ENCODE assay signal across 1 cellular context in the genomic region with DNA sequence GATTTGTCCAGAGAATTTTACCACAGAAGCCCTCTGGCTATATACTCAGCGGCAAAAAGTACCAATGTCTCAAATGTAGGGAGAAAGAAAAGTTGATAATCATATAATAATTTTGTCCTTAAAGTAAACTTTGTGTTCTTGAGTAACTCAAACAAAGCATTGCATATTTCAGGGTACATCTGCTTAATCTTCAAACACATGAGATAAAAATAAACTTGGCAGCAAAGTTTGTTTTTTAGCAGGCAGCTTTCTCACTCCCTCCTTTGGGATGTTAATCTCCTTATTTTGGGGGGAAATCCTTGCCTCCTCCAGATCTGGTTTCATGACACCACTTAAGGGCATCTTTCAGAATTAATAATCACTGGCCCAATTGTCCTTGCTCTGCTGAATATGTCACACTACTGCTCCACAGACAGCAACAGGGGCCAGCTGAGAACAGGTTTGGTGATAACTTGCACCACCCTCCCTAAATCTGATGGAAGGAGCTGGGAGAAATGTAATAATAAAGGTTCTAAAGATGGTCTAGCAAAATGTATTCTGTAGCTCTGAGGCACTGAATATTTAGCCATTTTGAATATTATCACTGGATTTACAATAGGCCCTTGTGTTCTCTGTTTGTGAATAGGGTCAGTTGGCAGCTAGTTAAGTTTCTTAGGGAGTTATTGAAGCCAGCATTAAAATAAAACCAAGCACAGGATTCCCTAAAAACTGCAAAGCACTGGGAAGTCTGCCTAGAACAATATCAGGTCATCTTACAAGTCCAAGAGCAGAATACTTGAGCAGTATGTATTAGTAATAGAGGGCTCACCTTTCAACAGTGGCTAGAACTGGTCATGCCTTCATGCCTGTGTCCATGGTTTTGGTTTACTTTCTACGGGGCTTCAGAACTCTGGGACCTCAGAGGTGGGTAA.
TF ChIP-seq lines count a peak whose summit lies in the region.

No MANE protein-coding gene starts in this region.

TF ChIP-seq in SK-N-SH treated with all-trans-retinoic acid at 6 μM for 48 hours, 23 proteins besides CTCF, POLR2A, EP300 and RAD21 (continued from another document):
- TF ChIP-seq POU6F1 (CRISPR knock-in tag; IDR thresholded peaks at IDR 0.05; ENCODE audit: borderline replicate concordance, low read depth) = no peak
- TF ChIP-seq ZFP30 (CRISPR knock-in tag; IDR thresholded peaks at IDR 0.05) = no peak
- TF ChIP-seq OSR1 (CRISPR knock-in tag; IDR thresholded peaks at IDR 0.05) = no peak
- no peak for TF ChIP-seq SNAI2 (CRISPR knock-in tag; IDR thresholded peaks at IDR 0.05)
- TF ChIP-seq ZNF70 (CRISPR knock-in tag; IDR thresholded peaks at IDR 0.05) = no peak
- TF ChIP-seq ZNF8 (CRISPR knock-in tag; IDR thresholded peaks at IDR 0.05) = no peak
- TF ChIP-seq, protein P1, sequence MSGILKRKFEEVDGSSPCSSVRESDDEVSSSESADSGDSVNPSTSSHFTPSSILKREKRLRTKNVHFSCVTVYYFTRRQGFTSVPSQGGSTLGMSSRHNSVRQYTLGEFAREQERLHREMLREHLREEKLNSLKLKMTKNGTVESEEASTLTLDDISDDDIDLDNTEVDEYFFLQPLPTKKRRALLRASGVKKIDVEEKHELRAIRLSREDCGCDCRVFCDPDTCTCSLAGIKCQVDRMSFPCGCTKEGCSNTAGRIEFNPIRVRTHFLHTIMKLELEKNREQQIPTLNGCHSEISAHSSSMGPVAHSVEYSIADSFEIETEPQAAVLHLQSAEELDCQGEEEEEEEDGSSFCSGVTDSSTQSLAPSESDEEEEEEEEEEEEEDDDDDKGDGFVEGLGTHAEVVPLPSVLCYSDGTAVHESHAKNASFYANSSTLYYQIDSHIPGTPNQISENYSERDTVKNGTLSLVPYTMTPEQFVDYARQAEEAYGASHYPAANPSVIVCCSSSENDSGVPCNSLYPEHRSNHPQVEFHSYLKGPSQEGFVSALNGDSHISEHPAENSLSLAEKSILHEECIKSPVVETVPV (CRISPR knock-in tag; IDR thresholded peaks at IDR 0.05) = no peak
- no peak for TF ChIP-seq ZFP3 (CRISPR knock-in tag; IDR thresholded peaks at IDR 0.05)
- no peak for TF ChIP-seq CSDC2 (CRISPR knock-in tag; IDR thresholded peaks at IDR 0.05)
- no peak for TF ChIP-seq RARB (CRISPR knock-in tag; IDR thresholded peaks at IDR 0.05)
- TF ChIP-seq TCF4 (CRISPR knock-in tag; IDR thresholded peaks at IDR 0.05; ENCODE audit: borderline replicate concordance) = no peak
TF ChIP-seq in SK-N-SH treated with all-trans-retinoic acid at 6 μM for 48 hours: peak in this region for 0.
